1 cellular context compared by ENCODE assay signal in genomic region chr2:65436169-65436824, GRCh38.
TF ChIP-seq lines count a peak whose summit lies in the region.

No MANE protein-coding gene starts in this region.

TF ChIP-seq in HepG2, 621 proteins besides CTCF, POLR2A, EP300 and RAD21 (continued from another document and continues in another):
- TF ChIP-seq TFDP1 (CRISPR knock-in tag; IDR thresholded peaks at IDR 0.05; ENCODE audit: borderline replicate concordance) (no peak; the same call in 1 of the 2 replicates), ZFP82 (CRISPR knock-in tag; IDR thresholded peaks at IDR 0.05; ENCODE audit: borderline replicate concordance) (no peak), PHF5A (CRISPR knock-in tag; IDR thresholded peaks at IDR 0.05; ENCODE audit: low read depth, unreplicated experiment) (peak; percentile 70), RBFOX2 (IDR thresholded peaks at IDR 0.05; ENCODE audit: low read depth, low read length) (peak; percentile 93), DR1 (CRISPR knock-in tag; IDR thresholded peaks at IDR 0.05) (peak; percentile 59; the same call in 1 of the 2 replicates), SNAPC2 (CRISPR knock-in tag; IDR thresholded peaks at IDR 0.05) (peak; percentile 82; the same call in 1 of the 2 replicates), ZBTB4 (CRISPR knock-in tag; IDR thresholded peaks at IDR 0.05; ENCODE audit: borderline replicate concordance) (peak; percentile 65), ZBTB1 (CRISPR knock-in tag; IDR thresholded peaks at IDR 0.05; ENCODE audit: borderline replicate concordance) (no peak), ZBTB34 (CRISPR knock-in tag; IDR thresholded peaks at IDR 0.05) (peak; percentile 49; the same call in 1 of the 2 replicates), ADNP (CRISPR knock-in tag; IDR thresholded peaks at IDR 0.05) (no peak), ZNF704 (CRISPR knock-in tag; IDR thresholded peaks at IDR 0.05; ENCODE audit: borderline replicate concordance) (no peak; the same call in 1 of the 2 replicates), ZNF770 (CRISPR knock-in tag; IDR thresholded peaks at IDR 0.05) (peak; percentile 65; the same call in 1 of the 2 replicates), CREM (IDR thresholded peaks at IDR 0.05) (peak; percentile 74), CREM (CRISPR knock-in tag; IDR thresholded peaks at IDR 0.05) (no peak), KDM5B (CRISPR knock-in tag; IDR thresholded peaks at IDR 0.05; ENCODE audit: borderline replicate concordance) (peak; percentile 71; the same call in 1 of the 2 replicates), HOXD1 (CRISPR knock-in tag; IDR thresholded peaks at IDR 0.05) (no peak; the same call in none of the 2 replicates), SUZ12 (IDR thresholded peaks at IDR 0.05; ENCODE audit: low read depth, low read length) (no peak), HMGXB4 (CRISPR knock-in tag; IDR thresholded peaks at IDR 0.05; ENCODE audit: borderline replicate concordance in 1 of 2, low read depth in 1 of 2) (peak; percentile 21 to 85; a peak in 3 of 4 replicates), ZNF879 (CRISPR knock-in tag; IDR thresholded peaks at IDR 0.05) (peak; percentile 67; the same call in 1 of the 2 replicates), HNRNPLL (IDR thresholded peaks at IDR 0.05; ENCODE audit: low read depth, low read length, poor library complexity, severe bottlenecking) (peak; percentile 76), TEAD2 (CRISPR knock-in tag; IDR thresholded peaks at IDR 0.05) (no peak), PHF8 (CRISPR knock-in tag; IDR thresholded peaks at IDR 0.05) (peak; percentile 81), MBD4 (IDR thresholded peaks at IDR 0.05; ENCODE audit: borderline replicate concordance, low read length) (no peak), ZNF576 (CRISPR knock-in tag; IDR thresholded peaks at IDR 0.05) (no peak), SMAD9 (CRISPR knock-in tag; IDR thresholded peaks at IDR 0.05) (no peak), MATR3 (CRISPR knock-in tag; IDR thresholded peaks at IDR 0.05) (no peak), ZNF142 (CRISPR knock-in tag; IDR thresholded peaks at IDR 0.05) (peak; percentile 83), CREB3 (CRISPR knock-in tag; IDR thresholded peaks at IDR 0.05) (peak; percentile 93; the same call in 1 of the 2 replicates), PHB2 (IDR thresholded peaks at IDR 0.05; ENCODE audit: partially characterized antibody) (no peak), DDIT3 (CRISPR knock-in tag; IDR thresholded peaks at IDR 0.05) (no peak), BRCA1 (CRISPR knock-in tag; IDR thresholded peaks at IDR 0.05) (0 out of 2 replicates have a peak, but pooled peaks have one; percentile 52), TERF1 (CRISPR knock-in tag; IDR thresholded peaks at IDR 0.05) (no peak), ERF (CRISPR knock-in tag; IDR thresholded peaks at IDR 0.05) (peak; percentile 27; the same call in 1 of the 2 replicates)
